Comparison of ENCODE assay signal across 16 cellular contexts in genomic region chr10:1824928-1825327, GRCh38.
DNase-seq lines count a peak whose midpoint lies in the region; ATAC-seq and TF ChIP-seq lines count a peak whose summit lies in the region.
"Had no signal": no experiment of that assay in that cellular context is flagged by ENCODE, and none has a peak within 500 bp of the region (broad histone marks: within the 10 kb centered on the region; RNA-seq: fewer than 3 reads in every experiment).

No MANE protein-coding gene starts in this region.

- H3K36me3 ChIP-seq in GM06990 (ENCODE audit: control insufficient read depth, insufficient read depth, low read length) (no peaks in the 10 kb centered on the region), heart right ventricle (no peaks in the 10 kb centered on the region)
- H3K36me3 ChIP-seq: colonic mucosa, sigmoid colon, tibial artery had no signal

- no peak overlapping the region for H3K27ac ChIP-seq in heart right ventricle
- H3K27ac ChIP-seq: colonic mucosa, sigmoid colon, tibial artery had no signal

- H3K27me3 ChIP-seq in GM06990 (replicated peaks; ENCODE audit: control insufficient read depth, insufficient read depth, low read length) (no peaks in the 10 kb centered on the region; the same call in none of the 2 replicates), heart right ventricle (peaks cover 0 to 6% (median 0%) of the 10 kb centered on the region in 7 donors)
- H3K27me3 ChIP-seq: colonic mucosa, sigmoid colon, tibial artery had no signal

- TF ChIP-seq CTCF in GM06990 (IDR thresholded peaks at IDR 0.05; ENCODE audit: insufficient read depth, low read length, poor library complexity, severe bottlenecking) = no peak
- TF ChIP-seq CTCF in heart right ventricle (IDR thresholded peaks at IDR 0.05) = no peak

- H3K9me3 ChIP-seq in heart right ventricle = peaks cover 0 to 33% (median 0%) of the 10 kb centered on the region in 11 donors
- H3K9me3 ChIP-seq: colonic mucosa had no signal

- WGBS in heart right ventricle, 2 donors = 66 to 75% methylated on average over 3 of the region's 3 CpGs

- no peak overlapping the region for H3K4me3 ChIP-seq in GM06990 (replicated peaks; ENCODE audit: low read depth, low read length)
- no peak overlapping the region for H3K4me3 ChIP-seq in heart right ventricle
- H3K4me3 ChIP-seq: colonic mucosa, sigmoid colon, tibial artery had no signal

- ATAC-seq in GM19372 (IDR thresholded peaks at IDR 0.05; ENCODE audit: low read depth, unreplicated experiment) (peak; percentile 81), HG02981 (IDR thresholded peaks at IDR 0.05; ENCODE audit: unreplicated experiment) (peak; percentile 87), heart right ventricle (no peak)

- intact Hi-C loops in heart right ventricle (cut with DNase I) = no loop called here

- H3K4me1 ChIP-seq in heart right ventricle = no peaks in the 10 kb centered on the region
- H3K4me1 ChIP-seq: colonic mucosa, sigmoid colon, tibial artery had no signal

- peak; percentile 25 for DNase-seq in GM06990 (ENCODE audit: extremely low read depth, insufficient read length)
- DNase-seq in NOMO-1 treated with DMSO at 0.1 percent for 48 hours (lab: John Stamatoyannopoulos, UW; ENCODE audit: unreplicated experiment) = peak; percentile 7
- no peak for DNase-seq in heart right ventricle
- DNase-seq in cortex of kidney (lab: John Stamatoyannopoulos, UW) = no peak
- DNase-seq in stimulated activated CD4-positive, alpha-beta T cell treated with anti-CD3 and anti-CD28 coated beads, Interleukin-12 subunit alpha, Interleukin-12 subunit beta, amount 100 ng/mL, for 4 hours = no peak
- no peak for DNase-seq in NCI-H2196 treated with DMSO at 0.1 percent for 48 hours (lab: John Stamatoyannopoulos, UW; ENCODE audit: unreplicated experiment)
- DNase-seq: activated CD8-positive, alpha-beta memory T cell treated with anti-CD3 and anti-CD28 coated beads for 24 hours; activated effector memory CD4-positive, alpha-beta T cell treated with Interleukin-2 at 50 U/mL for 16 hours; amygdala; colonic mucosa; IMR-90; sigmoid colon; stimulated activated CD4-positive, alpha-beta T cell treated with anti-CD3 and anti-CD28 coated beads, Interleukin-4, amount 100 ng/mL, for 24 hours; tibial artery had no signal

Comparison
In these comparisons a context has a peak if more than half of its experiments do, and no peak if none do; other contexts are left out.
1. DNase-seq: peak in GM06990 (single experiment) and NOMO-1 treated with DMSO at 0.1 percent for 48 hours (single experiment); none in heart right ventricle (0 of 2), cortex of kidney (single experiment), stimulated activated CD4-positive, alpha-beta T cell treated with anti-CD3 and anti-CD28 coated beads, Interleukin-12 subunit alpha, Interleukin-12 subunit beta, amount 100 ng/mL, for 4 hours (single experiment) and NCI-H2196 treated with DMSO at 0.1 percent for 48 hours (single experiment).
2. ATAC-seq: peak in GM19372 (single experiment) and HG02981 (single experiment); none in heart right ventricle (0 of 8).